24 cellular contexts compared by ENCODE assay signal in the genomic region with DNA sequence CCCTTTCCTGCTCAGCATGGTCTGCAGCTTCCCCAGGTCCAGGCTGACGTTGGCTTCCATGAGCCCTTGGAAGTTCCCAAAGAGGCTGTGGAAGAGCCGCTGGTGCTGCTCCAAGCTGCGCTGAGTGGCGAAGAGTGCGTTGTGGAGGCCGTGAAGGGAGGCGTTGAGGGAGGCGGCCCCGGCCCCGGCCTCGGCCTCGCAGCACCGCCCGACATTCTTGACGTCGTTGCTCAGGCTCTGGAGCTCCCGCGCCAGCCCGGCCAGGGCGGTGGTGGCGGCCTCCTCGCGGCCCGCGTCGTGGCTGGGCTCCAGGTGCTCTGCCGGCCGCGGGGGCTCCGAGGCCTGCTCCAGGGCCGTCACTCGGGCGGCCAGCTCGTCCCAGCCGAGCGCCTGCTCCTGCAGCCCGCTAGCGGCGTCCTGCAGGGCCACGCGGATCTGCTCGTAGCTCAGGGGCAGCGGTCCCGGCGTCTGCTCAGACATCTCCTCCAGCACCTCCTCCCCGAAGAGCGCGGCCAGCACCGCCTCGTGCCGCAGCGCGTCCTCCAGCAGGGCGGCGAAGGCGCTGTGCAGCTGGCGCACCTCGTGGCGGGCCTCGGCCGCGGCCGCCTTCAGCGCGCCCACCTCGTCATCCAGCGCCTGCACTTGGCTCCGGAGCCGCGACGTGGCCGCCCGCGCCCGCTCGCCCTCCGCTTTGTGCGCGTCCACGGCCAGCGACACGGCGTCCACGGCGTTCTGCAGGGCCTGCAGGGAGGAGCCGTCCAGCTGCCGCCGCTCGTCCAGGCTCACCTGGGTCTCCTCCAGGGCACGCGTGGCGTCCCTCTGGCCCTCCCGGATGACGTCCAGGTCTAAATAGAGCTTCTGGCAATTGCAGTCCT. TPM values are rescaled to one million over a fixed set of nuclear protein-coding genes. Genes with fewer than 3 reads are reported as not detected.
A peak's percentile ranks its signal among the peaks of the same experiment; 100 is the strongest.
DNase-seq lines count a peak whose midpoint lies in the region; ATAC-seq, FAIRE-seq and TF ChIP-seq lines count a peak whose summit lies in the region.
"Had no signal": no experiment of that assay in that cellular context is flagged by ENCODE, and none has a peak within 500 bp of the region (broad histone marks: within the 10 kb centered on the region; RNA-seq: fewer than 3 reads in every experiment).

No MANE protein-coding gene starts in this region.

- no peaks in the 10 kb centered on the region for H3K27me3 ChIP-seq in right cardiac atrium (ENCODE audit: control insufficient read depth, insufficient read depth)
- H3K27me3 ChIP-seq: hepatocyte, thyroid gland had no signal

- H3K27ac ChIP-seq in right cardiac atrium (ENCODE audit: low read length): no peak overlapping the region
- H3K27ac ChIP-seq: 22Rv1, hepatocyte, thyroid gland had no signal

- intact Hi-C loops in right cardiac atrium (cut with DNase I): no loop called here

- peaks cover 9% of the 10 kb centered on the region for H3K4me1 Mint-ChIP-seq in osteocyte (ENCODE audit: unreplicated experiment)
- H3K4me1 Mint-ChIP-seq in activated T-cell treated with anti-CD3 and anti-CD28 coated beads, Interleukin-2, amount 50 U/mL, for 24 hours (ENCODE audit: low read depth): peaks cover 7% of the 10 kb centered on the region
- H3K4me1 Mint-ChIP-seq: activated naive CD4-positive, alpha-beta T cell treated with anti-CD3 and anti-CD28 coated beads, Interleukin-2, amount 50 U/mL, for 24 hours had no signal

- no peak overlapping the region for H3K4me3 Mint-ChIP-seq in osteocyte (ENCODE audit: unreplicated experiment)
- H3K4me3 Mint-ChIP-seq in activated T-cell treated with anti-CD3 and anti-CD28 coated beads, Interleukin-2, amount 50 U/mL, for 24 hours: no peak overlapping the region
- H3K4me3 Mint-ChIP-seq: activated naive CD4-positive, alpha-beta T cell treated with anti-CD3 and anti-CD28 coated beads, Interleukin-2, amount 50 U/mL, for 24 hours; activated T-cell treated with anti-CD3 and anti-CD28 coated beads, Interleukin-2, amount 50 U/mL, for 4 hours; neural crest cell had no signal

- no peak for FAIRE-seq in urothelium cell line (lab: Jason Lieb, UNC)
- FAIRE-seq: colon, HTR-8/SVneo, keratinocyte had no signal

- no peaks in the 10 kb centered on the region for H3K9me3 Mint-ChIP-seq in osteocyte (ENCODE audit: unreplicated experiment)
- no peaks in the 10 kb centered on the region for H3K9me3 Mint-ChIP-seq in activated T-cell treated with anti-CD3 and anti-CD28 coated beads, Interleukin-2, amount 50 U/mL, for 24 hours
- H3K9me3 Mint-ChIP-seq: activated naive CD4-positive, alpha-beta T cell treated with anti-CD3 and anti-CD28 coated beads, Interleukin-2, amount 50 U/mL, for 24 hours; activated T-cell treated with anti-CD3 and anti-CD28 coated beads, Interleukin-2, amount 50 U/mL, for 4 hours; neural crest cell had no signal

- WGBS in right cardiac atrium: 63% methylated on average over 94 of the region's 94 CpGs

- no peaks in the 10 kb centered on the region for H3K4me1 ChIP-seq in right cardiac atrium (ENCODE audit: control insufficient read depth, insufficient read depth, low read length)

- no peak overlapping the region for H3K27ac Mint-ChIP-seq in osteocyte (ENCODE audit: unreplicated experiment)
- H3K27ac Mint-ChIP-seq in activated T-cell treated with anti-CD3 and anti-CD28 coated beads, Interleukin-2, amount 50 U/mL, for 24 hours: no peak overlapping the region
- H3K27ac Mint-ChIP-seq: activated naive CD4-positive, alpha-beta T cell treated with anti-CD3 and anti-CD28 coated beads, Interleukin-2, amount 50 U/mL, for 24 hours had no signal

- no peak for TF ChIP-seq CTCF in osteocyte (IDR thresholded peaks at IDR 0.05)

- DNase-seq in DMS53 (lab: John Stamatoyannopoulos, UW): peak; percentile 56
- DNase-seq in DMS53 treated with DMSO at 0.1 percent for 48 hours (lab: John Stamatoyannopoulos, UW; ENCODE audit: unreplicated experiment): no peak
- DNase-seq in right cardiac atrium: peak; percentile 53 to 79 (median 75)
- peak; percentile 83 for DNase-seq in osteocyte (ENCODE audit: extremely low spot score, unreplicated experiment)
- peak; percentile 0 for DNase-seq in urothelium cell line (ENCODE audit: low spot score)
- no peak for DNase-seq in activated T-cell treated with anti-CD3 and anti-CD28 coated beads, Interleukin-2, amount 50 U/mL, for 24 hours
- DNase-seq in NCI-H526 (lab: John Stamatoyannopoulos, UW): no peak
- DNase-seq: activated CD4-positive, alpha-beta T cell treated with anti-CD3 and anti-CD28 coated beads, Interleukin-2, amount 50 U/mL, for 48 hours; activated T-cell treated with anti-CD3 and anti-CD28 coated beads, Interleukin-2, amount 50 U/mL, for 4 hours; midbrain; NCI-H1105 treated with DMSO at 0.1 percent for 48 hours; NCI-H510A treated with DMSO at 0.1 percent for 48 hours; SIG-M5; thyroid gland had no signal

- no peaks in the 10 kb centered on the region for H3K36me3 Mint-ChIP-seq in osteocyte (ENCODE audit: unreplicated experiment)
- H3K36me3 Mint-ChIP-seq in activated T-cell treated with anti-CD3 and anti-CD28 coated beads, Interleukin-2, amount 50 U/mL, for 24 hours (ENCODE audit: low read depth): no peaks in the 10 kb centered on the region
- H3K36me3 Mint-ChIP-seq: activated naive CD4-positive, alpha-beta T cell treated with anti-CD3 and anti-CD28 coated beads, Interleukin-2, amount 50 U/mL, for 24 hours had no signal

- H3K9me3 ChIP-seq in right cardiac atrium (ENCODE audit: control insufficient read depth, low read length): no peaks in the 10 kb centered on the region
- H3K9me3 ChIP-seq: thyroid gland had no signal

- no peak overlapping the region for H3K4me3 ChIP-seq in right cardiac atrium (ENCODE audit: low read length)
- H3K4me3 ChIP-seq: hepatocyte, thyroid gland had no signal

- no peak for ATAC-seq in right cardiac atrium
- no peak for ATAC-seq in HG03095 (IDR thresholded peaks at IDR 0.05; ENCODE audit: unreplicated experiment)
- ATAC-seq: activated T-cell treated with anti-CD3 and anti-CD28 coated beads, Interleukin-2, amount 50 U/mL, for 4 hours had no signal

- H3K27me3 Mint-ChIP-seq in osteocyte (ENCODE audit: unreplicated experiment): peaks cover 6% of the 10 kb centered on the region
- peaks cover 5% of the 10 kb centered on the region for H3K27me3 Mint-ChIP-seq in activated T-cell treated with anti-CD3 and anti-CD28 coated beads, Interleukin-2, amount 50 U/mL, for 24 hours
- H3K27me3 Mint-ChIP-seq: activated naive CD4-positive, alpha-beta T cell treated with anti-CD3 and anti-CD28 coated beads, Interleukin-2, amount 50 U/mL, for 24 hours had no signal

RNA-seq across cellular contexts. Expression of a gene that starts 14.7 kb away (rescaled TPM):
- total RNA-seq in right cardiac atrium (10 to 100 TPM; 32.4 to 65.5 (median 42.5) TPM), osteocyte (0.57 TPM in 1 of 2 replicates, not detected in the other)
- polyA plus RNA-seq in right cardiac atrium: 19.8 TPM
- total RNA-seq: T-helper 1 cell treated with Interleukin-12 subunit alpha and Interleukin-12 subunit beta and Interleukin-4 antibody, amounts not matched to agents 30 ng/mL and 1 ng/mL, for 36 hours had no signal

RNA-seq across cellular contexts. Expression of a gene that starts 15.7 kb away (rescaled TPM):
- 10 to 100 TPM; 10.8 to 22.0 (median 15.6) TPM for total RNA-seq in right cardiac atrium
- polyA plus RNA-seq in right cardiac atrium: 30.2 TPM
- 0.73 TPM in 1 of 2 replicates, not detected in the other for total RNA-seq in osteocyte

RNA-seq across cellular contexts. Expression of a gene that starts 25.6 kb away (rescaled TPM):
- 100 to 1,000 TPM in 1 of 4 donors, 10 to 100 TPM in 3; 69.0 to 122 (median 75.7) TPM for total RNA-seq in right cardiac atrium
- polyA plus RNA-seq in right cardiac atrium: 215 TPM
- total RNA-seq in osteocyte: not detected in 2 replicates
- total RNA-seq: Daoy; hepatocyte; neural crest cell; T-helper 1 cell treated with Interleukin-12 subunit alpha and Interleukin-12 subunit beta and Interleukin-4 antibody, amounts not matched to agents 30 ng/mL and 1 ng/mL, for 36 hours had no signal
- polyA plus RNA-seq: hepatocyte had no signal

Comparison
In these comparisons a context has a peak if more than half of its experiments do, and no peak if none do; other contexts are left out.
1. DNase-seq: peak in DMS53 (single experiment), right cardiac atrium (3 of 3), osteocyte (single experiment) and urothelium cell line (single experiment); none in DMS53 treated with DMSO at 0.1 percent for 48 hours (single experiment), activated T-cell treated with anti-CD3 and anti-CD28 coated beads, Interleukin-2, amount 50 U/mL, for 24 hours (single experiment) and NCI-H526 (0 of 2).
2. RNA of a gene that starts 14.7 kb away (total RNA-seq): 32.4 to 65.5 TPM in right cardiac atrium; 0.57 TPM in osteocyte; every median in the first group is over 10 times any median in the second.
3. RNA of a gene that starts 25.6 kb away (total RNA-seq): 69.0 to 122 TPM in right cardiac atrium; not detected in osteocyte; every median in the first group is over 10 times any median in the second.